In the genomic region with DNA sequence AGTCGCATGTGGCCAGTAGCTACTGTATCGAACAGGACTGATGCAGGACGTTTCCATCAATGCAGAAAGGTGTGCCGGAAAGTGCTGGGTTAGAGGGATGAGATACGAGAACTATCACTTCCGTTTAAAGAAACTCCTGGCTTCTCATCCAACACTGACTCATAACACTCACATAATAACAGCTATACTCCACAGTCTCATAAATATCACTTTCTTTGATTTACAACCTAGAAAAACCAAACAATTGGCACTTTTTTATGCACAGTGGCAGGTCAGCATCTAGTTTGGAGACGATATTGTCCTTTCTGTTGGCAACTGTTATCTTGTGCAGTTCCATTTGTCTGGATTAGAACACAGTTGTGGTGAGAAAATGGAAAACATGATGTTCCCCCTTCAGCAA, we compare ENCODE assay signal across 28 cellular contexts. TPM values are rescaled to one million over a fixed set of nuclear protein-coding genes. Genes with fewer than 3 reads are reported as not detected.
"Had no signal": no experiment of that assay in that cellular context is flagged by ENCODE, and none has a peak within 500 bp of the region (broad histone marks: within the 10 kb centered on the region; RNA-seq: fewer than 3 reads in every experiment).

No MANE protein-coding gene starts in this region.

- DNase-seq: hypothalamus; immature natural killer cell; kidney; left ventricle myocardium inferior; midbrain; mucosa of descending colon; naive thymus-derived CD4-positive, alpha-beta T cell; ovary; right lobe of liver; stimulated activated CD4-positive, alpha-beta T cell treated with anti-CD3 and anti-CD28 coated beads, Interleukin-1b, Interleukin-23, amount 100 ng/mL, for 48 hours; stimulated activated CD4-positive, alpha-beta T cell treated with anti-CD3 and anti-CD28 coated beads, Interleukin-2, amount 100 ng/mL, for 48 hours; stimulated activated CD4-positive, alpha-beta T cell treated with anti-CD3 and anti-CD28 coated beads, Interleukin-4, amount 100 ng/mL, for 4 hours; stimulated activated CD8-positive, alpha-beta memory T cell treated with anti-CD3 and anti-CD28 coated beads, Interleukin-4, amount 100 ng/mL, for 48 hours; stimulated activated naive B cell treated with anti-CD40 and anti-IgM and Interleukin-4, amounts not matched to agents 10 μg/mL and 1 μg/mL and 100 μg/mL, for 72 hours; stimulated activated naive CD8-positive, alpha-beta T cell treated with anti-CD3 and anti-CD28 coated beads, Interleukin-15, Interleukin-2, amounts not matched to agents 100 U/mL and 50 U/mL, for 24 hours; stomach; testis; thyroid gland; transverse colon; upper lobe of left lung had no signal

- H3K9me3 ChIP-seq: left ventricle myocardium inferior, mucosa of descending colon, ovary, right atrium auricular region, right lobe of liver, stomach, testis, thyroid gland, transverse colon, upper lobe of left lung, vagina had no signal

- FAIRE-seq: islet of Langerhans, kidney had no signal

- H3K27ac ChIP-seq: left ventricle myocardium inferior, ovary, right atrium auricular region, right lobe of liver, stomach, testis, thyroid gland, transverse colon, upper lobe of left lung, vagina had no signal

- H3K27me3 ChIP-seq: ovary, right atrium auricular region, right lobe of liver, stomach, testis, thyroid gland, transverse colon, upper lobe of left lung, vagina had no signal

- H3K4me3 ChIP-seq: left ventricle myocardium inferior, lung, mucosa of descending colon, ovary, right atrium auricular region, right lobe of liver, smooth muscle cell, stomach, testis, thyroid gland, transverse colon, upper lobe of left lung, vagina had no signal

- H3K36me3 ChIP-seq: left ventricle myocardium inferior, ovary, right atrium auricular region, right lobe of liver, stomach, thyroid gland, transverse colon, upper lobe of left lung, vagina had no signal

- H3K4me1 Mint-ChIP-seq: immature natural killer cell; naive thymus-derived CD4-positive, alpha-beta T cell; stimulated activated naive B cell treated with anti-CD40 and anti-IgM and Interleukin-4, amounts not matched to agents 10 μg/mL and 1 μg/mL and 100 μg/mL, for 72 hours had no signal

- H3K36me3 Mint-ChIP-seq: immature natural killer cell; naive thymus-derived CD4-positive, alpha-beta T cell; natural killer cell treated with Interleukin-12 subunit alpha and Interleukin-12 subunit beta and Interleukin-15 and Interleukin-18, amount 100 ng/mL, for 72 hours; stimulated activated naive B cell treated with anti-CD40 and anti-IgM and Interleukin-4, amounts not matched to agents 10 μg/mL and 1 μg/mL and 100 μg/mL, for 72 hours had no signal

- H3K4me3 Mint-ChIP-seq: immature natural killer cell; naive thymus-derived CD4-positive, alpha-beta T cell; natural killer cell treated with Interleukin-12 subunit alpha and Interleukin-12 subunit beta and Interleukin-15 and Interleukin-18, amount 100 ng/mL, for 72 hours; stimulated activated naive B cell treated with anti-CD40 and anti-IgM and Interleukin-4, amounts not matched to agents 10 μg/mL and 1 μg/mL and 100 μg/mL, for 72 hours had no signal

- ATAC-seq: mucosa of descending colon; naive thymus-derived CD4-positive, alpha-beta T cell; natural killer cell treated with Interleukin-12 subunit alpha and Interleukin-12 subunit beta and Interleukin-15 and Interleukin-18, amount 100 ng/mL, for 72 hours; right lobe of liver; stimulated activated naive B cell treated with anti-CD40 and anti-IgM and Interleukin-4, amounts not matched to agents 10 μg/mL and 1 μg/mL and 100 μg/mL, for 72 hours; stimulated activated naive CD8-positive, alpha-beta T cell treated with anti-CD3 and anti-CD28 coated beads, Interleukin-15, Interleukin-2, amounts not matched to agents 100 U/mL and 50 U/mL, for 24 hours had no signal

- H3K27ac Mint-ChIP-seq: immature natural killer cell; naive thymus-derived CD4-positive, alpha-beta T cell; natural killer cell treated with Interleukin-12 subunit alpha and Interleukin-12 subunit beta and Interleukin-15 and Interleukin-18, amount 100 ng/mL, for 72 hours; progenitor cell of endocrine pancreas; stimulated activated naive B cell treated with anti-CD40 and anti-IgM and Interleukin-4, amounts not matched to agents 10 μg/mL and 1 μg/mL and 100 μg/mL, for 72 hours had no signal

- H3K4me1 ChIP-seq: left ventricle myocardium inferior, right atrium auricular region, right lobe of liver, stomach, testis, thyroid gland, transverse colon, upper lobe of left lung, vagina had no signal

RNA-seq across cellular contexts. Expression of a gene that starts 43.4 kb away (rescaled TPM):
- total RNA-seq: mesenteric fat pad; naive thymus-derived CD4-positive, alpha-beta T cell; natural killer cell treated with Interleukin-12 subunit alpha and Interleukin-12 subunit beta and Interleukin-15 and Interleukin-18, amount 100 ng/mL, for 72 hours; smooth muscle cell had no signal
